8 cellular contexts compared by ENCODE assay signal in genomic region chr3:185983495-185984141, GRCh38. TPM values are rescaled to one million over a fixed set of nuclear protein-coding genes. Genes with fewer than 3 reads are reported as not detected.
DNase-seq lines count a peak whose midpoint lies in the region; ATAC-seq, FAIRE-seq and TF ChIP-seq lines count a peak whose summit lies in the region.

No MANE protein-coding gene starts in this region.

- H3K27me3 ChIP-seq in bronchial epithelial cell (ENCODE audit: control insufficient read depth, insufficient read depth, low read length) = no peaks in the 10 kb centered on the region

- POLR2A ChIA-PET in activated B cell treated with CpG ODN at 0.5 μM for 24 hours (lab: Charles Lee) = interaction anchor here (0.7 to 1.1 kb wide), 3 partner anchors 327 to 1181 kb away, joined by 3 to 4 read pairs (median 4); no protein-coding TSS in a partner anchor

- FAIRE-seq in bronchial epithelial cell (lab: Jason Lieb, UNC) = no peak

- peaks cover 4% of the 10 kb centered on the region for H3K4me1 Mint-ChIP-seq in activated B cell treated with CpG ODN at 0.5 μM for 24 hours

- TF ChIP-seq CTCF in AG10803 (conservative IDR thresholded peaks at IDR 0.05; ENCODE audit: low read length) (peak; percentile 90), activated B cell treated with CpG ODN at 0.5 μM for 24 hours (IDR thresholded peaks at IDR 0.05) (peak; percentile 91), bronchial epithelial cell (IDR thresholded peaks at IDR 0.05; ENCODE audit: insufficient read depth, low read length, severe bottlenecking) (peak; percentile 81)

- H3K4me3 ChIP-seq in AG10803 (ENCODE audit: low read length) = no peak overlapping the region
- H3K4me3 ChIP-seq in bronchial epithelial cell (ENCODE audit: low read depth, low read length) = no peak overlapping the region

- intact Hi-C loops in activated B cell treated with CpG ODN at 0.5 μM for 24 hours (cut with micrococcal nuclease) = loop anchor here (1.0 kb wide), 5 partner anchors 258 to 838 kb away; no protein-coding TSS in a partner anchor

- peak; percentile 53 for DNase-seq in AG10803 (ENCODE audit: low read depth)
- peak; percentile 92 for DNase-seq in NCI-H2107 (lab: John Stamatoyannopoulos, UW)
- peak; percentile 37 for DNase-seq in activated B cell treated with CpG ODN at 0.5 μM for 24 hours
- DNase-seq in bronchial epithelial cell (ENCODE audit: low read depth) = peak; percentile 51
- DNase-seq in inferior parietal cortex (ENCODE audit: extremely low spot score) = peak; percentile 92
- DNase-seq in stimulated activated CD4-positive, alpha-beta T cell treated with anti-CD3 and anti-CD28 coated beads, Interleukin-1b, Interleukin-23, amount 100 ng/mL, for 4 hours (ENCODE audit: low read depth in 2 of 2) = peak; percentile 36 to 57

- CTCF ChIA-PET in activated B cell treated with CpG ODN at 0.5 μM for 24 hours (lab: Charles Lee) = interaction anchor here (0.6 to 7.7 kb wide), 29 partner anchors 12 to 1693 kb away, joined by 3 to 98 read pairs (median 4); partner anchors contain the start of genes AHSG, CRYGS and DNAJB11

- H3K9me3 Mint-ChIP-seq in activated B cell treated with CpG ODN at 0.5 μM for 24 hours = no peaks in the 10 kb centered on the region

- peaks cover 3% of the 10 kb centered on the region for H3K36me3 ChIP-seq in bronchial epithelial cell (ENCODE audit: control insufficient read depth, insufficient read depth, low read length)

- ATAC-seq in GM21529 (IDR thresholded peaks at IDR 0.05; ENCODE audit: unreplicated experiment) (peak; percentile 66), activated B cell treated with CpG ODN at 0.5 μM for 24 hours (ENCODE audit: low read depth) (peak; percentile 82), GM18519 (IDR thresholded peaks at IDR 0.05; ENCODE audit: low FRiP score, unreplicated experiment) (no peak)

- no peaks in the 10 kb centered on the region for H3K36me3 Mint-ChIP-seq in activated B cell treated with CpG ODN at 0.5 μM for 24 hours (ENCODE audit: low read depth)

- peaks cover 14% of the 10 kb centered on the region for H3K27me3 Mint-ChIP-seq in activated B cell treated with CpG ODN at 0.5 μM for 24 hours

- no peak overlapping the region for H3K4me3 Mint-ChIP-seq in activated B cell treated with CpG ODN at 0.5 μM for 24 hours

- H3K27ac Mint-ChIP-seq in activated B cell treated with CpG ODN at 0.5 μM for 24 hours = peak overlapping the region; percentile 30

RNA-seq across cellular contexts. Expression of gene TRA2B, which starts 45.8 kb away (rescaled TPM):
- total RNA-seq in activated B cell treated with CpG ODN at 0.5 μM for 24 hours (213 and 219 TPM in 2 replicates), bronchial epithelial cell (192 and 202 TPM in 2 replicates)

Comparison
In these comparisons a context has a peak if more than half of its experiments do, and no peak if none do; other contexts are left out.
1. DNase-seq: peak in every context shown above with its lines; median percentile 92 in NCI-H2107; 92 in inferior parietal cortex; 53 in AG10803; 51 in bronchial epithelial cell; 46 in stimulated activated CD4-positive, alpha-beta T cell treated with anti-CD3 and anti-CD28 coated beads, Interleukin-1b, Interleukin-23, amount 100 ng/mL, for 4 hours; 37 in activated B cell treated with CpG ODN at 0.5 μM for 24 hours.